28 cellular contexts compared by ENCODE assay signal in the genomic region with DNA sequence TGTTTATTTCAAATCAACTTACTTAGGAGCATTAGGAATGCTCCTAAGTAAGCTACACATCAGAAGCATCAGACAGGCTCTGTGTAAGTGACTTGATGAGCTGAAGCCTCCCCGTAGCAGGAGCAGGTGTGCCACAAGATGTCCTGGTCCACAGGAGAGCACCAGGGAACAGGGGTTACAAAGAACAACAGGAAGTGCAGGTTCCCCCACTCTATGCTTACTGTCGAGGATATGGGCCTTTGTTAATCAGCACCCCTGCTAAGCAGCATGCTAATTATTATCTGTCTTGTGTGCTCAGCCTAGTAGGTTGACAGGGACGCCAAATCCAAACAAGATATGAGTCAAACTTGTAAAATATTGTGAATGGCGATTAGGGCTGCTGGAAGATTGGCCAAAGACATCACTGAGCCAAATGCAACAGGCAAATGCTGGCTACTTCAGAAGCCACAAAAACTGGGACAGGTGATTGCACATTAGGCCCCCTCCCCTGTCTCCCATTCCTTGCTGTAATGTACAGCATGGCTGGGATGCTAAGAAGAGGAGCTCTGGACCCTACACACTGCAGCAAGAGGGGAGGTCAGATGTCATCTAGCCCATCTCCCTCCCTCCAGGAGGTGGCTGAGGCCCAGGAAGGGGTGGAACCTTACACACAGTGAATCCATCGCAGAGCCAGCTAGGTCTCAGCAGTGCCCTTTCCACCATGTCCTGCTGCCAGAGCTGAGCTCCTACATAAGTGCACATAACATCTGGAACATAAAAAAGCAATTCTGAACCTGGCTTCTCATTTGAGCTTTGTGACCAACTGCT. TPM values are rescaled to one million over a fixed set of nuclear protein-coding genes. Genes with fewer than 3 reads are reported as not detected.
DNase-seq lines count a peak whose midpoint lies in the region; TF ChIP-seq lines count a peak whose summit lies in the region.
"Had no signal": no experiment of that assay in that cellular context is flagged by ENCODE, and none has a peak within 500 bp of the region (broad histone marks: within the 10 kb centered on the region; RNA-seq: fewer than 3 reads in every experiment).

No MANE protein-coding gene starts in this region.

- H3K4me3 Mint-ChIP-seq in activated T-cell treated with anti-CD3 and anti-CD28 coated beads, Interleukin-2, amount 50 U/mL, for 24 hours, result no peak overlapping the region
- no peak overlapping the region for H3K4me3 Mint-ChIP-seq in activated T-helper 2 cell treated with anti-CD3 and anti-CD28 coated beads, Interferon-gamma antibody, Interleukin-2, Interleukin-4, amounts not matched to agents 10 μg/mL and 5 μg/mL and 100 μg/mL, durations not matched to agents 14 hours and 24 hours and 36 hours (ENCODE audit: low read depth)
- H3K4me3 Mint-ChIP-seq: activated CD4-positive, alpha-beta T cell treated with anti-CD3 and anti-CD28 coated beads, Interleukin-2, amount 10 ng/mL, durations not matched to agents 24 days and 14 days; activated naive CD4-positive, alpha-beta T cell treated with anti-CD3 and anti-CD28 coated beads for 36 hours; brain; CD8-positive, alpha-beta T cell had no signal

- H3K4me2 ChIP-seq in OCI-LY3 (ENCODE audit: low read length) (no peak overlapping the region), mesendoderm (ENCODE audit: low read length) (no peak overlapping the region)
- H3K4me2 ChIP-seq: A549 had no signal

- H4K5ac ChIP-seq in mesendoderm (ENCODE audit: low read length), result no peak overlapping the region

- H4K20me1 ChIP-seq in OCI-LY3 (ENCODE audit: insufficient read depth, low read length), result no peaks in the 10 kb centered on the region

- H3K4me1 Mint-ChIP-seq in activated T-cell treated with anti-CD3 and anti-CD28 coated beads, Interleukin-2, amount 50 U/mL, for 24 hours (ENCODE audit: low read depth), result peaks cover 7% of the 10 kb centered on the region
- H3K4me1 Mint-ChIP-seq in activated T-helper 2 cell treated with anti-CD3 and anti-CD28 coated beads, Interferon-gamma antibody, Interleukin-2, Interleukin-4, amounts not matched to agents 10 μg/mL and 5 μg/mL and 100 μg/mL, durations not matched to agents 14 hours and 24 hours and 36 hours (ENCODE audit: low read depth), result peaks cover 2% of the 10 kb centered on the region

- H3K36me3 ChIP-seq in OCI-LY3 (replicated peaks; ENCODE audit: low read depth, low read length) (no peaks in the 10 kb centered on the region), mesendoderm (ENCODE audit: control insufficient read depth, insufficient read depth, low read length) (no peaks in the 10 kb centered on the region)
- H3K36me3 ChIP-seq: adrenal gland, thyroid gland had no signal

- no peak for TF ChIP-seq CTCF in 22Rv1 (IDR thresholded peaks at IDR 0.05)
- no peak for TF ChIP-seq CTCF in OCI-LY3 (IDR thresholded peaks at IDR 0.05; ENCODE audit: low read depth, low read length)

- no peak overlapping the region for H2BK120ac ChIP-seq in mesendoderm (ENCODE audit: low read depth, low read length)

- WGBS in mesendoderm (ENCODE audit: extremely low coverage, insufficient coverage, low lambda C conversion rate), result no CpG with 5 or more reads among the region's 5 CpGs

- no peak overlapping the region for H2BK15ac ChIP-seq in mesendoderm (replicated peaks; ENCODE audit: low read depth)

- H3K9me3 ChIP-seq in OCI-LY3 (ENCODE audit: insufficient read depth, low read length), result no peaks in the 10 kb centered on the region
- H3K9me3 ChIP-seq: A549, adrenal gland, thyroid gland had no signal

- H3K18ac ChIP-seq in mesendoderm (ENCODE audit: low read length), result no peak overlapping the region

- H3K27ac ChIP-seq in 22Rv1 (0 out of 2 replicates have a peak overlapping the region, but pooled peaks have one; percentile 12), OCI-LY3 (ENCODE audit: low read length) (no peak overlapping the region), mesendoderm (ENCODE audit: low read depth, low read length) (no peak overlapping the region)
- H3K27ac ChIP-seq: A549, adrenal gland, epithelial cell of prostate, thyroid gland, VCaP had no signal

- H3K79me1 ChIP-seq in mesendoderm (ENCODE audit: low read length), result no peaks in the 10 kb centered on the region

- H3K27ac Mint-ChIP-seq in activated T-cell treated with anti-CD3 and anti-CD28 coated beads, Interleukin-2, amount 50 U/mL, for 24 hours, result no peak overlapping the region
- no peak overlapping the region for H3K27ac Mint-ChIP-seq in activated T-helper 2 cell treated with anti-CD3 and anti-CD28 coated beads, Interferon-gamma antibody, Interleukin-2, Interleukin-4, amounts not matched to agents 10 μg/mL and 5 μg/mL and 100 μg/mL, durations not matched to agents 14 hours and 24 hours and 36 hours
- H3K27ac Mint-ChIP-seq: activated CD4-positive, alpha-beta T cell treated with anti-CD3 and anti-CD28 coated beads, Interleukin-2, amount 10 ng/mL, durations not matched to agents 24 days and 14 days; activated naive CD4-positive, alpha-beta T cell treated with anti-CD3 and anti-CD28 coated beads for 36 hours; CD8-positive, alpha-beta T cell had no signal

- H3K27me3 Mint-ChIP-seq in activated T-cell treated with anti-CD3 and anti-CD28 coated beads, Interleukin-2, amount 50 U/mL, for 24 hours, result peaks cover 10% of the 10 kb centered on the region
- H3K27me3 Mint-ChIP-seq in activated T-helper 2 cell treated with anti-CD3 and anti-CD28 coated beads, Interferon-gamma antibody, Interleukin-2, Interleukin-4, amounts not matched to agents 10 μg/mL and 5 μg/mL and 100 μg/mL, durations not matched to agents 14 hours and 24 hours and 36 hours (ENCODE audit: low read depth), result peaks cover 2% of the 10 kb centered on the region

- intact Hi-C loops in activated T-helper 2 cell treated with anti-CD3 and anti-CD28 coated beads, Interferon-gamma antibody, Interleukin-2, Interleukin-4, amounts not matched to agents 10 μg/mL and 5 μg/mL and 100 μg/mL, durations not matched to agents 14 hours and 24 hours and 36 hours (cut with micrococcal nuclease), result no loop called here

- H3K23ac ChIP-seq in mesendoderm (ENCODE audit: low read length), result no peak overlapping the region

- H3K9ac ChIP-seq in OCI-LY3 (ENCODE audit: low read length) (no peak overlapping the region), mesendoderm (ENCODE audit: low read length) (no peak overlapping the region)

- no peak overlapping the region for H3K56ac ChIP-seq in mesendoderm (ENCODE audit: low read length)

- peak overlapping the region; percentile 55; the same call in 1 of the 2 replicates for H2AFZ ChIP-seq in OCI-LY3 (ENCODE audit: low read depth, low read length)

- H3K9me3 Mint-ChIP-seq in activated T-cell treated with anti-CD3 and anti-CD28 coated beads, Interleukin-2, amount 50 U/mL, for 24 hours, result no peaks in the 10 kb centered on the region
- H3K9me3 Mint-ChIP-seq in activated T-helper 2 cell treated with anti-CD3 and anti-CD28 coated beads, Interferon-gamma antibody, Interleukin-2, Interleukin-4, amounts not matched to agents 10 μg/mL and 5 μg/mL and 100 μg/mL, durations not matched to agents 14 hours and 24 hours and 36 hours, result no peaks in the 10 kb centered on the region
- H3K9me3 Mint-ChIP-seq: activated CD4-positive, alpha-beta T cell treated with anti-CD3 and anti-CD28 coated beads, Interleukin-2, amount 10 ng/mL, durations not matched to agents 24 days and 14 days; activated naive CD4-positive, alpha-beta T cell treated with anti-CD3 and anti-CD28 coated beads for 36 hours; CD8-positive, alpha-beta T cell had no signal

- H3K4me3 ChIP-seq in OCI-LY3 (ENCODE audit: low read length) (no peak overlapping the region), mesendoderm (ENCODE audit: low read length) (no peak overlapping the region)
- H3K4me3 ChIP-seq: A549, adrenal gland, thyroid gland had no signal

- H4K8ac ChIP-seq in mesendoderm (ENCODE audit: low read depth, low read length), result no peak overlapping the region

- H3K27me3 ChIP-seq in OCI-LY3 (ENCODE audit: low read depth, low read length), result no peaks in the 10 kb centered on the region
- no peaks in the 10 kb centered on the region for H3K27me3 ChIP-seq in mesendoderm (ENCODE audit: insufficient read depth, low read length, poor library complexity)
- H3K27me3 ChIP-seq: adrenal gland, thyroid gland had no signal

- H3K4ac ChIP-seq in mesendoderm (ENCODE audit: low read depth, low read length), result no peak overlapping the region

- H3K79me2 ChIP-seq in OCI-LY3 (ENCODE audit: low read length) (no peaks in the 10 kb centered on the region), mesendoderm (ENCODE audit: control insufficient read depth, insufficient read depth, low read length) (no peaks in the 10 kb centered on the region)

- H3K4me1 ChIP-seq in OCI-LY3 (ENCODE audit: low read length) (peaks cover 73% of the 10 kb centered on the region), mesendoderm (ENCODE audit: control insufficient read depth, low read depth, low read length) (no peaks in the 10 kb centered on the region)

- peak; percentile 35 for DNase-seq in M059J (ENCODE audit: low read depth)
- peak; percentile 30 for DNase-seq in mesendoderm
- no peak for DNase-seq in NK-92 (lab: John Stamatoyannopoulos, UW; ENCODE audit: unreplicated experiment)
- DNase-seq in midbrain (lab: John Stamatoyannopoulos, UW), result no peak
- DNase-seq in activated T-cell treated with anti-CD3 and anti-CD28 coated beads, Interleukin-2, amount 50 U/mL, for 24 hours, result no peak
- DNase-seq in activated T-helper 2 cell treated with anti-CD3 and anti-CD28 coated beads, Interferon-gamma antibody, Interleukin-2, Interleukin-4, amounts not matched to agents 10 μg/mL and 5 μg/mL and 100 μg/mL, durations not matched to agents 14 hours and 24 hours and 36 hours (ENCODE audit: low spot score), result no peak
- DNase-seq: activated CD4-positive, alpha-beta T cell treated with anti-CD3 and anti-CD28 coated beads, Interleukin-2, amount 10 ng/mL, durations not matched to agents 24 days and 14 days; activated naive CD4-positive, alpha-beta T cell treated with anti-CD3 and anti-CD28 coated beads for 36 hours; activated T-cell treated with anti-CD3 and anti-CD28 coated beads, Interleukin-2, amount 50 U/mL, for 1 hour; adrenal gland; CD8-positive, alpha-beta T cell; KG1; kidney glomerular epithelial cell; mammary epithelial cell; NCI-H1694 treated with DMSO at 0.1 percent for 48 hours; NCI-H2171 treated with DMSO at 0.1 percent for 48 hours; nucleus accumbens; OCI-M1; stimulated activated naive CD4-positive, alpha-beta T cell treated with Interleukin-2 at 50 U/mL for 16 hours had no signal

- H2AK5ac ChIP-seq in mesendoderm (ENCODE audit: low read length), result no peak overlapping the region

- H2BK5ac ChIP-seq in mesendoderm (ENCODE audit: low read length), result no peak overlapping the region

- no peaks in the 10 kb centered on the region for H3K36me3 Mint-ChIP-seq in activated T-cell treated with anti-CD3 and anti-CD28 coated beads, Interleukin-2, amount 50 U/mL, for 24 hours (ENCODE audit: low read depth)
- no peaks in the 10 kb centered on the region for H3K36me3 Mint-ChIP-seq in activated T-helper 2 cell treated with anti-CD3 and anti-CD28 coated beads, Interferon-gamma antibody, Interleukin-2, Interleukin-4, amounts not matched to agents 10 μg/mL and 5 μg/mL and 100 μg/mL, durations not matched to agents 14 hours and 24 hours and 36 hours (ENCODE audit: low read depth)
- H3K36me3 Mint-ChIP-seq: brain; CD8-positive, alpha-beta T cell had no signal

RNA-seq across cellular contexts. Expression of gene TGM3, which starts 0.9 kb away (rescaled TPM):
- total RNA-seq in M059J (2014; rRNA removed; shearing (Covaris generic)), result not detected in 2 replicates
- 0.04 TPM for polyA plus RNA-seq in mesendoderm (2013, experiment 1 of 2)
- polyA plus RNA-seq in mesendoderm (2013, experiment 2 of 2), result 0.06 TPM
- not detected in 2 replicates for total RNA-seq in activated T-helper 2 cell treated with anti-CD3 and anti-CD28 coated beads, Interferon-gamma antibody, Interleukin-2, Interleukin-4, amounts not matched to agents 10 μg/mL and 5 μg/mL and 100 μg/mL, durations not matched to agents 14 hours and 24 hours and 36 hours
- total RNA-seq: activated CD4-positive, alpha-beta T cell treated with anti-CD3 and anti-CD28 coated beads, Interleukin-2, amount 10 ng/mL, durations not matched to agents 24 days and 14 days; activated CD8-positive, alpha-beta memory T cell treated with anti-CD3 and anti-CD28 coated beads for 36 hours; activated naive CD4-positive, alpha-beta T cell treated with anti-CD3 and anti-CD28 coated beads for 36 hours; CD8-positive, alpha-beta T cell; mammary epithelial cell; Right ventricle myocardium inferior; thyroid gland had no signal
- polyA plus RNA-seq: mammary epithelial cell had no signal

Comparison
In these comparisons a context has a peak if more than half of its experiments do, and no peak if none do; other contexts are left out.
1. DNase-seq: peak in M059J (single experiment) and mesendoderm (single experiment); none in NK-92 (single experiment), midbrain (single experiment), activated T-cell treated with anti-CD3 and anti-CD28 coated beads, Interleukin-2, amount 50 U/mL, for 24 hours (single experiment) and activated T-helper 2 cell treated with anti-CD3 and anti-CD28 coated beads, Interferon-gamma antibody, Interleukin-2, Interleukin-4, amounts not matched to agents 10 μg/mL and 5 μg/mL and 100 μg/mL, durations not matched to agents 14 hours and 24 hours and 36 hours (single experiment).